10 cellular contexts compared by ENCODE assay signal in the genomic region with DNA sequence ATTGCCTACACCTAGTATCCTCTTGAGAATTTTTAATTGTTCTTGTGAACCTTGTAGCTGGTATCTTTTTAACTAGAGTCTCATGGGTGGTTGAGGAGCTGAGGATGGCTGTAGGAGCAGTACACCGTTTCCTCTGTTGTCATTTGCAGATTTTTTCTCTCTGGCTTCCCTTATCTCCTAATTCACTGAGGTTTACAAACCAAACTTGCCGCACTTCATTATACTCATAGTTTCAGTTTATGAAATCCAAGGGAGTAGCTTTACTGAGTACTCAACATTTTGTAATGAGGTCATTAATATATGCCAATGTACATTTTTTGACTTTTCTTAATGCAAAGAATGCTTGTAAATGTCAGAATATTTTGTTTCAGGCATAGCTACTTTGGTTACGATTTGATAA.
"Had no signal": no experiment of that assay in that cellular context is flagged by ENCODE, and none has a peak within 500 bp of the region (broad histone marks: within the 10 kb centered on the region; RNA-seq: fewer than 3 reads in every experiment).

No MANE protein-coding gene starts in this region.

- H3K9me3 Mint-ChIP-seq: HFFc6 had no signal

- DNase-seq: GM23248, GOT3, H7, HFFc6, KG1 had no signal

- H3K4me3 ChIP-seq: GM23248, HAP-1, K562 had no signal

- H3K4me1 ChIP-seq: HAP-1 had no signal

- H3K4me3 Mint-ChIP-seq: HFFc6 had no signal

- H3K27ac ChIP-seq: GM23248, HL-60 had no signal

- H3K36me3 ChIP-seq: HAP-1 had no signal

- H3K9ac ChIP-seq: GM23248 had no signal

- H3K9me3 ChIP-seq: HAP-1 had no signal

- H2AFZ ChIP-seq: GM23248 had no signal

- ATAC-seq: HCT116, HepG2, K562 had no signal

- FAIRE-seq: HepG2, K562 had no signal
